9 cellular contexts compared by ENCODE assay signal in genomic region chr22:37196539-37197450, GRCh38. TPM values are rescaled to one million over a fixed set of nuclear protein-coding genes. Genes with fewer than 3 reads are reported as not detected.
A peak's percentile ranks its signal among the peaks of the same experiment; 100 is the strongest.
DNase-seq lines count a peak whose midpoint lies in the region; ATAC-seq and TF ChIP-seq lines count a peak whose summit lies in the region.
"Had no signal": no experiment of that assay in that cellular context is flagged by ENCODE, and none has a peak within 500 bp of the region (broad histone marks: within the 10 kb centered on the region; RNA-seq: fewer than 3 reads in every experiment).

No MANE protein-coding gene starts in this region.

- no peak overlapping the region for H3K4me3 ChIP-seq in tibial artery
- H3K4me3 ChIP-seq in SJCRH30, result no peak overlapping the region

- no peaks in the 10 kb centered on the region for H3K27me3 ChIP-seq in tibial artery
- no peaks in the 10 kb centered on the region for H3K27me3 ChIP-seq in SJCRH30

- in situ Hi-C loops in T47D (cut with HindIII; ENCODE audit: low pct_unique_long_range_greater_than_20kb, low sequenced_read_pairs), result no loop called here

- H3K27ac ChIP-seq in tibial artery, result peak overlapping the region; percentile 84 to 87
- H3K27ac ChIP-seq in SJCRH30, result no peak overlapping the region

- DNase-seq in activated effector memory CD4-positive, alpha-beta T cell treated with anti-CD3 and anti-CD28 coated beads, Interleukin-2, amount 50 U/mL, for 16 hours, result peak; percentile 58
- DNase-seq in activated effector memory CD4-positive, alpha-beta T cell treated with Interleukin-2 at 50 U/mL for 16 hours, result no peak
- DNase-seq in T47D (ENCODE audit: low read depth in 1 of 2, low spot score in 1 of 2) (peak; percentile 50 to 91), left kidney (ENCODE audit: low read depth, low spot score) (peak; percentile 43), tibial artery (peak; percentile 86 to 93), NCI-H1417 treated with DMSO at 0.1 percent for 48 hours (lab: John Stamatoyannopoulos, UW) (no peak), SJCRH30 (no peak)

- peak in 1 of 2 experiments; percentile 20 for TF ChIP-seq CTCF in tibial artery (IDR thresholded peaks at IDR 0.05)

- no peak for ATAC-seq in HG02623 (IDR thresholded peaks at IDR 0.05; ENCODE audit: unreplicated experiment)

- H3K4me1 ChIP-seq in tibial artery (peaks cover 7 to 34% (median 24%) of the 10 kb centered on the region in 4 donors), SJCRH30 (no peaks in the 10 kb centered on the region)

- H3K36me3 ChIP-seq in tibial artery, result no peaks in the 10 kb centered on the region
- no peaks in the 10 kb centered on the region for H3K36me3 ChIP-seq in SJCRH30

- H3K9me3 ChIP-seq in tibial artery (no peaks in the 10 kb centered on the region), SJCRH30 (replicated peaks) (no peaks in the 10 kb centered on the region)

- intact Hi-C loops in tibial artery (cut with DNase I; ENCODE audit: low total_unique reads), result no loop called here

RNA-seq across cellular contexts. Expression of gene C1QTNF6, which starts 8.7 kb away (rescaled TPM):
- total RNA-seq in SJCRH30 (2014; rRNA removed; shearing (Covaris generic)), result 0.08 TPM in 1 of 2 replicates, not detected in the other

RNA-seq across cellular contexts. Expression of gene SSTR3, which starts 15.5 kb away (rescaled TPM):
- total RNA-seq in SJCRH30 (2014; rRNA removed; shearing (Covaris generic)), result not detected in 2 replicates
- total RNA-seq: subcutaneous adipose tissue had no signal

RNA-seq across cellular contexts. Expression of gene IL2RB, which starts 47.1 kb away (rescaled TPM):
- 0.13 and 0.26 TPM in 2 replicates for total RNA-seq in SJCRH30 (2014; rRNA removed; shearing (Covaris generic))

RNA-seq across cellular contexts. Expression of gene RAC2, which starts 47.3 kb away (rescaled TPM):
- not detected in 2 replicates for total RNA-seq in SJCRH30 (2014; rRNA removed; shearing (Covaris generic))

Comparison
In these comparisons a context has a peak if more than half of its experiments do, and no peak if none do; other contexts are left out.
1. DNase-seq: peak in activated effector memory CD4-positive, alpha-beta T cell treated with anti-CD3 and anti-CD28 coated beads, Interleukin-2, amount 50 U/mL, for 16 hours (single experiment), T47D (2 of 2), left kidney (single experiment) and tibial artery (2 of 2); none in activated effector memory CD4-positive, alpha-beta T cell treated with Interleukin-2 at 50 U/mL for 16 hours (single experiment), NCI-H1417 treated with DMSO at 0.1 percent for 48 hours (single experiment) and SJCRH30 (0 of 2).